In genomic region chr6:26249959-26250805, GRCh38 we compare ENCODE assay signal across 8 cellular contexts.
A peak's percentile ranks its signal among the peaks of the same experiment; 100 is the strongest.
DNase-seq lines count a peak whose midpoint lies in the region; ATAC-seq and TF ChIP-seq lines count a peak whose summit lies in the region.

No MANE protein-coding gene starts in this region.

- WGBS in lower leg skin, 2 donors, result 1% methylated on average over 45 of the region's 45 CpGs

- no peaks in the 10 kb centered on the region for H3K27me3 ChIP-seq in PC-9 (ENCODE audit: insufficient read depth, low read depth)

- H3K4me2 ChIP-seq in PC-9, result no peak overlapping the region

- no peaks in the 10 kb centered on the region for H3K9me3 ChIP-seq in PC-9 (ENCODE audit: insufficient read depth, low read depth)

- no peaks in the 10 kb centered on the region for H3K9me2 ChIP-seq in PC-9 (ENCODE audit: insufficient read depth)

- DNase-seq in NCI-H2171 treated with DMSO at 0.1 percent for 48 hours (lab: John Stamatoyannopoulos, UW), result peak; percentile 92
- DNase-seq in activated CD4-positive, alpha-beta T cell treated with anti-CD3 and anti-CD28 coated beads for 1 hour, result peak; percentile 61
- no peak for DNase-seq in coronary artery (ENCODE audit: low spot score)
- DNase-seq in lower leg skin (ENCODE audit: low spot score in 2 of 2), result peak in 1 of 2 donors; percentile 90
- peak; percentile 30 for DNase-seq in stimulated activated CD8-positive, alpha-beta memory T cell treated with anti-CD3 and anti-CD28 coated beads, Interleukin-15, amount 100 ng/mL, for 24 hours (ENCODE audit: low read depth)
- no peak for DNase-seq in PC-9

- TF ChIP-seq POLR2A in lower leg skin (IDR thresholded peaks at IDR 0.05), result no peak

- H3K4me1 ChIP-seq in PC-9 (replicated peaks; ENCODE audit: insufficient read depth), result no peaks in the 10 kb centered on the region

- no peaks in the 10 kb centered on the region for H3K36me3 ChIP-seq in PC-9 (ENCODE audit: low read depth)

- TF ChIP-seq CTCF in coronary artery (IDR thresholded peaks at IDR 0.05) (no peak), lower leg skin (IDR thresholded peaks at IDR 0.05) (no peak), PC-9 (conservative IDR thresholded peaks at IDR 0.05) (no peak)

- POLR2A ChIA-PET in PC-9 (lab: Charles Lee; ENCODE audit: unreplicated experiment), result no interaction called here

- no peaks in the 10 kb centered on the region for H3K79me2 ChIP-seq in PC-9 (ENCODE audit: low read depth)

- ATAC-seq in GM18499 (IDR thresholded peaks at IDR 0.05; ENCODE audit: insufficient read depth, unreplicated experiment), result peak; percentile 33
- ATAC-seq in HG02938 (IDR thresholded peaks at IDR 0.05; ENCODE audit: unreplicated experiment), result peak; percentile 37

- BruUV-seq in PC-9 (replicated peaks; lab: Mats Ljungman, UMichigan), result no TSS peak

- H3K27ac ChIP-seq in coronary artery (peak overlapping the region; percentile 34 to 69), PC-9 (no peak overlapping the region)

- H4K20me1 ChIP-seq in PC-9 (ENCODE audit: insufficient read depth), result no peaks in the 10 kb centered on the region

- H3F3A ChIP-seq in PC-9 (ENCODE audit: insufficient read depth, low read depth), result no peaks in the 10 kb centered on the region

- no peak overlapping the region for H2AFZ ChIP-seq in PC-9

- H3K4me3 ChIP-seq in coronary artery (peak overlapping the region; percentile 75), lower leg skin (ENCODE audit: low read depth, poor library complexity, severe bottlenecking) (peak overlapping the region; percentile 23), PC-9 (no peak overlapping the region)

- CTCF ChIA-PET in PC-9 (lab: Charles Lee), result no interaction called here

- intact Hi-C loops in lower leg skin (cut with DNase I; ENCODE audit: low total_unique reads) (no loop called here), PC-9 (cut with micrococcal nuclease; ENCODE audit: unreplicated experiment) (no loop called here)

Comparison
In these comparisons a context has a peak if more than half of its experiments do, and no peak if none do; other contexts are left out.
1. DNase-seq: peak in NCI-H2171 treated with DMSO at 0.1 percent for 48 hours (single experiment), activated CD4-positive, alpha-beta T cell treated with anti-CD3 and anti-CD28 coated beads for 1 hour (single experiment) and stimulated activated CD8-positive, alpha-beta memory T cell treated with anti-CD3 and anti-CD28 coated beads, Interleukin-15, amount 100 ng/mL, for 24 hours (single experiment); none in coronary artery (single experiment) and PC-9 (0 of 2).